Comparison of ENCODE assay signal across 20 cellular contexts in genomic region chr7:5673125-5673524, GRCh38.
DNase-seq lines count a peak whose midpoint lies in the region; ATAC-seq and TF ChIP-seq lines count a peak whose summit lies in the region.
"Had no signal": no experiment of that assay in that cellular context is flagged by ENCODE, and none has a peak within 500 bp of the region (broad histone marks: within the 10 kb centered on the region; RNA-seq: fewer than 3 reads in every experiment).

No MANE protein-coding gene starts in this region.

- H3K4me2 ChIP-seq in GM23338, result no peak overlapping the region
- H3K4me2 ChIP-seq: PC-9 had no signal

- peaks cover 19% of the 10 kb centered on the region; the same call in 1 of the 2 replicates for H3F3A ChIP-seq in GM23338 (replicated peaks; ENCODE audit: low read depth)

- TF ChIP-seq CTCF in stomach (IDR thresholded peaks at IDR 0.05), result no peak
- TF ChIP-seq CTCF in GM23338 (conservative IDR thresholded peaks at IDR 0.05; ENCODE audit: low read depth in 2 of 2), result no peak

- H3K27me3 ChIP-seq in stomach (no peaks in the 10 kb centered on the region), GM23338 (ENCODE audit: insufficient read depth) (no peaks in the 10 kb centered on the region)
- H3K27me3 ChIP-seq: breast epithelium, ovary had no signal

- POLR2A ChIA-PET in activated CD4-positive, alpha-beta memory T cell treated with anti-CD3 and anti-CD28 coated beads for 36 hours (lab: Charles Lee), result no interaction called here
- POLR2A ChIA-PET in activated CD4-positive, alpha-beta memory T cell treated with anti-CD3 and anti-CD28 coated beads, Interleukin-2, amount 10 ng/mL, durations not matched to agents 7 days and 5 days (lab: Charles Lee), result no interaction called here

- H3K4me3 ChIP-seq in stomach (no peak overlapping the region), GM23338 (no peak overlapping the region)
- H3K4me3 ChIP-seq: breast epithelium, lung, ovary, PC-9 had no signal

- H3K4me1 ChIP-seq in stomach (peaks cover 14 to 73% (median 55%) of the 10 kb centered on the region in 4 donors), GM23338 (ENCODE audit: insufficient read depth) (peaks cover 21% of the 10 kb centered on the region)
- H3K4me1 ChIP-seq: breast epithelium had no signal

- H3K27ac ChIP-seq in stomach, result peak overlapping the region in 4 of 5 donors; percentile 70 to 83 (median 79)
- H3K27ac ChIP-seq in GM23338 (ENCODE audit: low read depth), result no peak overlapping the region
- H3K27ac ChIP-seq: 22Rv1, PC-9 had no signal

- no peaks in the 10 kb centered on the region for H3K9me2 ChIP-seq in GM23338 (ENCODE audit: insufficient read depth)

- no peak for DNase-seq in activated CD4-positive, alpha-beta memory T cell treated with anti-CD3 and anti-CD28 coated beads for 36 hours
- DNase-seq in activated CD4-positive, alpha-beta memory T cell treated with anti-CD3 and anti-CD28 coated beads, Interleukin-2, amount 10 ng/mL, durations not matched to agents 7 days and 5 days, result no peak
- no peak for DNase-seq in T-helper 17 cell
- no peak for DNase-seq in memory B cell (ENCODE audit: low spot score in 2 of 2)
- DNase-seq in stomach, result no peak
- DNase-seq in GM23338 (ENCODE audit: low spot score), result no peak
- no peak for DNase-seq in COLO829 (ENCODE audit: low spot score)
- no peak for DNase-seq in NK-92 treated with Interleukin-12 subunit alpha and Interleukin-12 subunit beta, amount 100 ng/mL, for 24 hours (lab: John Stamatoyannopoulos, UW)
- DNase-seq: activated CD4-positive, alpha-beta T cell treated with anti-CD3 and anti-CD28 coated beads, Interleukin-2, amount 50 U/mL, for 1 hour; cortex of kidney; hippocampal formation; NCI-H2081 treated with DMSO at 0.1 percent for 48 hours; NCI-H446; PC-9; trophoblast cell had no signal

- CTCF ChIA-PET in activated CD4-positive, alpha-beta memory T cell treated with anti-CD3 and anti-CD28 coated beads for 36 hours (lab: Charles Lee), result no interaction called here
- CTCF ChIA-PET in activated CD4-positive, alpha-beta memory T cell treated with anti-CD3 and anti-CD28 coated beads, Interleukin-2, amount 10 ng/mL, durations not matched to agents 7 days and 5 days (lab: Charles Lee), result interaction anchor here (1.0 kb wide), 1 partner anchor 178 kb away, joined by 3 read pairs; no protein-coding TSS in a partner anchor

- H3K9me3 Mint-ChIP-seq in activated CD4-positive, alpha-beta memory T cell treated with anti-CD3 and anti-CD28 coated beads for 36 hours, result no peaks in the 10 kb centered on the region
- H3K9me3 Mint-ChIP-seq in activated CD4-positive, alpha-beta memory T cell treated with anti-CD3 and anti-CD28 coated beads, Interleukin-2, amount 10 ng/mL, durations not matched to agents 7 days and 5 days, result no peaks in the 10 kb centered on the region
- H3K9me3 Mint-ChIP-seq in memory B cell (no peaks in the 10 kb centered on the region), GM23338 (no peaks in the 10 kb centered on the region)

- H3K27me3 Mint-ChIP-seq in activated CD4-positive, alpha-beta memory T cell treated with anti-CD3 and anti-CD28 coated beads for 36 hours, result no peaks in the 10 kb centered on the region
- no peaks in the 10 kb centered on the region for H3K27me3 Mint-ChIP-seq in activated CD4-positive, alpha-beta memory T cell treated with anti-CD3 and anti-CD28 coated beads, Interleukin-2, amount 10 ng/mL, durations not matched to agents 7 days and 5 days
- H3K27me3 Mint-ChIP-seq in T-helper 17 cell (no peaks in the 10 kb centered on the region), memory B cell (no peaks in the 10 kb centered on the region), GM23338 (ENCODE audit: insufficient read depth, low read depth, poor library complexity) (peaks cover 3% of the 10 kb centered on the region)

- H3K4me3 Mint-ChIP-seq in activated CD4-positive, alpha-beta memory T cell treated with anti-CD3 and anti-CD28 coated beads for 36 hours, result no peak overlapping the region
- no peak overlapping the region for H3K4me3 Mint-ChIP-seq in activated CD4-positive, alpha-beta memory T cell treated with anti-CD3 and anti-CD28 coated beads, Interleukin-2, amount 10 ng/mL, durations not matched to agents 7 days and 5 days
- H3K4me3 Mint-ChIP-seq in T-helper 17 cell (no peak overlapping the region), memory B cell (no peak overlapping the region), GM23338 (no peak overlapping the region)

- peaks cover 9% of the 10 kb centered on the region; the same call in 1 of the 2 replicates for H3K79me2 ChIP-seq in GM23338 (replicated peaks; ENCODE audit: insufficient read depth)

- H4K20me1 ChIP-seq in GM23338 (replicated peaks; ENCODE audit: insufficient read depth), result no peaks in the 10 kb centered on the region

- TF ChIP-seq EP300 in stomach (IDR thresholded peaks at IDR 0.05), result no peak

- no peaks in the 10 kb centered on the region for H3K9me3 ChIP-seq in T-helper 17 cell (ENCODE audit: control insufficient read depth, low read length, poor library complexity, severe bottlenecking)
- H3K9me3 ChIP-seq in stomach, result no peaks in the 10 kb centered on the region
- H3K9me3 ChIP-seq: breast epithelium, ovary had no signal

- H3K4me1 Mint-ChIP-seq in activated CD4-positive, alpha-beta memory T cell treated with anti-CD3 and anti-CD28 coated beads for 36 hours (ENCODE audit: low read depth), result peaks cover 19% of the 10 kb centered on the region
- H3K4me1 Mint-ChIP-seq in activated CD4-positive, alpha-beta memory T cell treated with anti-CD3 and anti-CD28 coated beads, Interleukin-2, amount 10 ng/mL, durations not matched to agents 7 days and 5 days, result no peaks in the 10 kb centered on the region
- H3K4me1 Mint-ChIP-seq in T-helper 17 cell, result peaks cover 20% of the 10 kb centered on the region
- H3K4me1 Mint-ChIP-seq in memory B cell, result peaks cover 29% of the 10 kb centered on the region
- peaks cover 16% of the 10 kb centered on the region for H3K4me1 Mint-ChIP-seq in GM23338

- H2AFZ ChIP-seq in GM23338, result no peak overlapping the region
- H2AFZ ChIP-seq: PC-9 had no signal

- intact Hi-C loops in activated CD4-positive, alpha-beta memory T cell treated with anti-CD3 and anti-CD28 coated beads for 36 hours (cut with micrococcal nuclease), result no loop called here
- intact Hi-C loops in stomach (cut with DNase I; ENCODE audit: low total_unique reads), result no loop called here

- peak overlapping the region; percentile 39 for H3K27ac Mint-ChIP-seq in activated CD4-positive, alpha-beta memory T cell treated with anti-CD3 and anti-CD28 coated beads for 36 hours
- H3K27ac Mint-ChIP-seq in activated CD4-positive, alpha-beta memory T cell treated with anti-CD3 and anti-CD28 coated beads, Interleukin-2, amount 10 ng/mL, durations not matched to agents 7 days and 5 days, result no peak overlapping the region
- peak overlapping the region; percentile 57 for H3K27ac Mint-ChIP-seq in T-helper 17 cell
- peak overlapping the region; percentile 60 for H3K27ac Mint-ChIP-seq in memory B cell
- no peak overlapping the region for H3K27ac Mint-ChIP-seq in GM23338

- no peak for ATAC-seq in T-helper 17 cell
- no peak for ATAC-seq in memory B cell (ENCODE audit: low read depth)
- ATAC-seq in GM23338, result no peak
- ATAC-seq: sciatic nerve had no signal

- 83 to 90% (median 87%) methylated on average over 8 of the region's 8 CpGs for WGBS in stomach, 5 donors

- H3K36me3 Mint-ChIP-seq in activated CD4-positive, alpha-beta memory T cell treated with anti-CD3 and anti-CD28 coated beads for 36 hours, result peaks cover 2% of the 10 kb centered on the region
- peaks cover 3% of the 10 kb centered on the region for H3K36me3 Mint-ChIP-seq in activated CD4-positive, alpha-beta memory T cell treated with anti-CD3 and anti-CD28 coated beads, Interleukin-2, amount 10 ng/mL, durations not matched to agents 7 days and 5 days (ENCODE audit: low read depth)
- H3K36me3 Mint-ChIP-seq in T-helper 17 cell (ENCODE audit: low read depth) (no peaks in the 10 kb centered on the region), memory B cell (peaks cover 10% of the 10 kb centered on the region), GM23338 (ENCODE audit: low read depth) (no peaks in the 10 kb centered on the region)

- TF ChIP-seq POLR2A in stomach (IDR thresholded peaks at IDR 0.05), result no peak

- peaks cover 0 to 10% (median 5%) of the 10 kb centered on the region in 4 donors for H3K36me3 ChIP-seq in stomach
- no peaks in the 10 kb centered on the region; the same call in 1 of the 2 replicates for H3K36me3 ChIP-seq in GM23338 (ENCODE audit: insufficient read depth)
- H3K36me3 ChIP-seq: breast epithelium, ovary had no signal

TF ChIP-seq in GM23338, 12 proteins besides CTCF, POLR2A, EP300 and RAD21 (continues in another document):
- no peak for TF ChIP-seq JUNB (IDR thresholded peaks at IDR 0.05; ENCODE audit: unreplicated experiment)

Comparison
In these comparisons a context has a peak if more than half of its experiments do, and no peak if none do; other contexts are left out.
1. H3K27ac Mint-ChIP-seq: peak in activated CD4-positive, alpha-beta memory T cell treated with anti-CD3 and anti-CD28 coated beads for 36 hours (single experiment), T-helper 17 cell (single experiment) and memory B cell (single experiment); none in activated CD4-positive, alpha-beta memory T cell treated with anti-CD3 and anti-CD28 coated beads, Interleukin-2, amount 10 ng/mL, durations not matched to agents 7 days and 5 days (single experiment) and GM23338 (single experiment).